In genomic region chr1:164748253-164748899, GRCh38 we compare ENCODE assay signal across 1 cellular context.
TF ChIP-seq lines count a peak whose summit lies in the region.

No MANE protein-coding gene starts in this region.

TF ChIP-seq in K562, 482 proteins besides CTCF, POLR2A, EP300 and RAD21 (continued from another document and continues in another):
- TF ChIP-seq NR2C2 (CRISPR knock-in tag; IDR thresholded peaks at IDR 0.05) = no peak
- peak; percentile 75 for TF ChIP-seq NR2C2 (tag; IDR thresholded peaks at IDR 0.05)
- no peak for TF ChIP-seq NR2F6 (CRISPR knock-in tag; IDR thresholded peaks at IDR 0.05)
- TF ChIP-seq, protein P1, sequence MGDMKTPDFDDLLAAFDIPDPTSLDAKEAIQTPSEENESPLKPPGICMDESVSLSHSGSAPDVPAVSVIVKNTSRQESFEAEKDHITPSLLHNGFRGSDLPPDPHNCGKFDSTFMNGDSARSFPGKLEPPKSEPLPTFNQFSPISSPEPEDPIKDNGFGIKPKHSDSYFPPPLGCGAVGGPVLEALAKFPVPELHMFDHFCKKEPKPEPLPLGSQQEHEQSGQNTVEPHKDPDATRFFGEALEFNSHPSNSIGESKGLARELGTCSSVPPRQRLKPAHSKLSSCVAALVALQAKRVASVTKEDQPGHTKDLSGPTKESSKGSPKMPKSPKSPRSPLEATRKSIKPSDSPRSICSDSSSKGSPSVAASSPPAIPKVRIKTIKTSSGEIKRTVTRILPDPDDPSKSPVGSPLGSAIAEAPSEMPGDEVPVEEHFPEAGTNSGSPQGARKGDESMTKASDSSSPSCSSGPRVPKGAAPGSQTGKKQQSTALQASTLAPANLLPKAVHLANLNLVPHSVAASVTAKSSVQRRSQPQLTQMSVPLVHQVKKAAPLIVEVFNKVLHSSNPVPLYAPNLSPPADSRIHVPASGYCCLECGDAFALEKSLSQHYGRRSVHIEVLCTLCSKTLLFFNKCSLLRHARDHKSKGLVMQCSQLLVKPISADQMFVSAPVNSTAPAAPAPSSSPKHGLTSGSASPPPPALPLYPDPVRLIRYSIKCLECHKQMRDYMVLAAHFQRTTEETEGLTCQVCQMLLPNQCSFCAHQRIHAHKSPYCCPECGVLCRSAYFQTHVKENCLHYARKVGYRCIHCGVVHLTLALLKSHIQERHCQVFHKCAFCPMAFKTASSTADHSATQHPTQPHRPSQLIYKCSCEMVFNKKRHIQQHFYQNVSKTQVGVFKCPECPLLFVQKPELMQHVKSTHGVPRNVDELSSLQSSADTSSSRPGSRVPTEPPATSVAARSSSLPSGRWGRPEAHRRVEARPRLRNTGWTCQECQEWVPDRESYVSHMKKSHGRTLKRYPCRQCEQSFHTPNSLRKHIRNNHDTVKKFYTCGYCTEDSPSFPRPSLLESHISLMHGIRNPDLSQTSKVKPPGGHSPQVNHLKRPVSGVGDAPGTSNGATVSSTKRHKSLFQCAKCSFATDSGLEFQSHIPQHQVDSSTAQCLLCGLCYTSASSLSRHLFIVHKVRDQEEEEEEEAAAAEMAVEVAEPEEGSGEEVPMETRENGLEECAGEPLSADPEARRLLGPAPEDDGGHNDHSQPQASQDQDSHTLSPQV (IDR thresholded peaks at IDR 0.05) = no peak
- TF ChIP-seq JUND (IDR thresholded peaks at IDR 0.05; ENCODE audit: borderline replicate concordance, low read depth, low read length) = no peak
- peak; percentile 55; the same call in 1 of the 3 replicates for TF ChIP-seq JUND (tag; IDR thresholded peaks at IDR 0.05; ENCODE audit: borderline replicate concordance, low read depth, low read length)
- TF ChIP-seq HSF4 (CRISPR knock-in tag; IDR thresholded peaks at IDR 0.05; ENCODE audit: borderline replicate concordance) = no peak
- TF ChIP-seq DEAF1 (CRISPR knock-in tag; IDR thresholded peaks at IDR 0.05) = no peak
- TF ChIP-seq ZNF551 (CRISPR knock-in tag; IDR thresholded peaks at IDR 0.05) = no peak
- no peak for TF ChIP-seq SRSF1 (IDR thresholded peaks at IDR 0.05; ENCODE audit: low read depth, low read length)
- no peak for TF ChIP-seq MAZ (CRISPR knock-in tag; conservative IDR thresholded peaks at IDR 0.05 in 1 of 2, IDR thresholded peaks at IDR 0.05 in 1 of 2)
- no peak for TF ChIP-seq SAFB (IDR thresholded peaks at IDR 0.05; ENCODE audit: borderline replicate concordance, low read depth, low read length)
- TF ChIP-seq NFIC (IDR thresholded peaks at IDR 0.05) = no peak
- TF ChIP-seq ZNF609 (CRISPR knock-in tag; IDR thresholded peaks at IDR 0.05; ENCODE audit: borderline replicate concordance) = no peak
- no peak for TF ChIP-seq ZNF77 (CRISPR knock-in tag; IDR thresholded peaks at IDR 0.05)
- no peak for TF ChIP-seq PHF20 (IDR thresholded peaks at IDR 0.05; ENCODE audit: partially characterized antibody)
- no peak for TF ChIP-seq HEY1 (CRISPR knock-in tag; IDR thresholded peaks at IDR 0.05; ENCODE audit: borderline replicate concordance)
- 0 out of 2 replicates have a peak, but pooled peaks have one; percentile 18 for TF ChIP-seq HDAC2 (IDR thresholded peaks at IDR 0.05)
- no peak for TF ChIP-seq MTF1 (CRISPR knock-in tag; IDR thresholded peaks at IDR 0.05; ENCODE audit: borderline replicate concordance)
- no peak for TF ChIP-seq WHSC1 (IDR thresholded peaks at IDR 0.05; ENCODE audit: low read length)
- TF ChIP-seq ZBED1 (IDR thresholded peaks at IDR 0.05) = no peak
- TF ChIP-seq ZSCAN32 (CRISPR knock-in tag; IDR thresholded peaks at IDR 0.05) = no peak
- TF ChIP-seq TCF3 (CRISPR knock-in tag; IDR thresholded peaks at IDR 0.05) = peak; percentile 57
- no peak for TF ChIP-seq ZZZ3 (IDR thresholded peaks at IDR 0.05)
- TF ChIP-seq, protein P2, sequence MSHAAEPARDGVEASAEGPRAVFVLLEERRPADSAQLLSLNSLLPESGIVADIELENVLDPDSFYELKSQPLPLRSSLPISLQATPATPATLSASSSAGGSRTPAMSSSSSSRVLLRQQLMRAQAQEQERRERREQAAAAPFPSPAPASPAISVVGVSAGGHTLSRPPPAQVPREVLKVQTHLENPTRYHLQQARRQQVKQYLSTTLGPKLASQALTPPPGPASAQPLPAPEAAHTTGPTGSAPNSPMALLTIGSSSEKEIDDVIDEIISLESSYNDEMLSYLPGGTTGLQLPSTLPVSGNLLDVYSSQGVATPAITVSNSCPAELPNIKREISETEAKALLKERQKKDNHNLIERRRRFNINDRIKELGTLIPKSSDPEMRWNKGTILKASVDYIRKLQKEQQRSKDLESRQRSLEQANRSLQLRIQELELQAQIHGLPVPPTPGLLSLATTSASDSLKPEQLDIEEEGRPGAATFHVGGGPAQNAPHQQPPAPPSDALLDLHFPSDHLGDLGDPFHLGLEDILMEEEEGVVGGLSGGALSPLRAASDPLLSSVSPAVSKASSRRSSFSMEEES (CRISPR knock-in tag; IDR thresholded peaks at IDR 0.05) = no peak
- TF ChIP-seq KDM5B (IDR thresholded peaks at IDR 0.05; ENCODE audit: insufficient replicate concordance, low read depth, low read length) = no peak
- no peak for TF ChIP-seq ZNF253 (CRISPR knock-in tag; conservative IDR thresholded peaks at IDR 0.05)
- TF ChIP-seq ZBTB1 (CRISPR knock-in tag; IDR thresholded peaks at IDR 0.05; ENCODE audit: borderline replicate concordance, low read depth) = no peak
- TF ChIP-seq, protein P3, sequence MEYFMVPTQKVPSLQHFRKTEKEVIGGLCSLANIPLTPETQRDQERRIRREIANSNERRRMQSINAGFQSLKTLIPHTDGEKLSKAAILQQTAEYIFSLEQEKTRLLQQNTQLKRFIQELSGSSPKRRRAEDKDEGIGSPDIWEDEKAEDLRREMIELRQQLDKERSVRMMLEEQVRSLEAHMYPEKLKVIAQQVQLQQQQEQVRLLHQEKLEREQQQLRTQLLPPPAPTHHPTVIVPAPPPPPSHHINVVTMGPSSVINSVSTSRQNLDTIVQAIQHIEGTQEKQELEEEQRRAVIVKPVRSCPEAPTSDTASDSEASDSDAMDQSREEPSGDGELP (CRISPR knock-in tag; IDR thresholded peaks at IDR 0.05; ENCODE audit: borderline replicate concordance) = no peak; the same call in 1 of the 2 replicates
- no peak for TF ChIP-seq ZNF707 (CRISPR knock-in tag; conservative IDR thresholded peaks at IDR 0.05)
- no peak for TF ChIP-seq MGA (IDR thresholded peaks at IDR 0.05)
